In genomic region chr11:90223248-90223585, GRCh38 we compare ENCODE assay signal across 1 cellular context.
TF ChIP-seq lines count a peak whose summit lies in the region.

No MANE protein-coding gene starts in this region.

TF ChIP-seq in SK-N-SH treated with all-trans-retinoic acid at 6 μM for 48 hours, 23 proteins besides CTCF, POLR2A, EP300 and RAD21 (continued from another document):
- TF ChIP-seq ZNF565 (CRISPR knock-in tag; conservative IDR thresholded peaks at IDR 0.05; ENCODE audit: low read depth) (no peak), TOX (CRISPR knock-in tag; IDR thresholded peaks at IDR 0.05; ENCODE audit: borderline replicate concordance) (no peak), ZNF70 (CRISPR knock-in tag; IDR thresholded peaks at IDR 0.05) (no peak), TCF4 (CRISPR knock-in tag; IDR thresholded peaks at IDR 0.05; ENCODE audit: borderline replicate concordance) (no peak), CSRNP3 (CRISPR knock-in tag; IDR thresholded peaks at IDR 0.05) (no peak), POU6F1 (CRISPR knock-in tag; IDR thresholded peaks at IDR 0.05; ENCODE audit: borderline replicate concordance, low read depth) (no peak), ZNF8 (CRISPR knock-in tag; IDR thresholded peaks at IDR 0.05) (no peak), ZFP3 (CRISPR knock-in tag; IDR thresholded peaks at IDR 0.05) (no peak)
